Comparison of ENCODE assay signal across 13 cellular contexts in genomic region chr1:227970076-227970995, GRCh38. TPM values are rescaled to one million over a fixed set of nuclear protein-coding genes. Genes with fewer than 3 reads are reported as not detected.
"Had no signal": no experiment of that assay in that cellular context is flagged by ENCODE, and none has a peak within 500 bp of the region (broad histone marks: within the 10 kb centered on the region; RNA-seq: fewer than 3 reads in every experiment).

No MANE protein-coding gene starts in this region.

RNA-seq across cellular contexts. Expression of gene WNT3A, which starts 36.5 kb away (rescaled TPM):
- total RNA-seq: chondrocyte, colonic mucosa, dermis microvascular lymphatic vessel endothelial cell, gastrocnemius medialis, glomerular endothelial cell, heart right ventricle, kidney, left lobe of liver, left ventricle myocardium inferior, liver, lung microvascular endothelial cell, mesenteric fat pad, mucosa of descending colon had no signal
- polyA plus RNA-seq: heart right ventricle, liver had no signal
